8 cellular contexts compared by ENCODE assay signal in the genomic region with DNA sequence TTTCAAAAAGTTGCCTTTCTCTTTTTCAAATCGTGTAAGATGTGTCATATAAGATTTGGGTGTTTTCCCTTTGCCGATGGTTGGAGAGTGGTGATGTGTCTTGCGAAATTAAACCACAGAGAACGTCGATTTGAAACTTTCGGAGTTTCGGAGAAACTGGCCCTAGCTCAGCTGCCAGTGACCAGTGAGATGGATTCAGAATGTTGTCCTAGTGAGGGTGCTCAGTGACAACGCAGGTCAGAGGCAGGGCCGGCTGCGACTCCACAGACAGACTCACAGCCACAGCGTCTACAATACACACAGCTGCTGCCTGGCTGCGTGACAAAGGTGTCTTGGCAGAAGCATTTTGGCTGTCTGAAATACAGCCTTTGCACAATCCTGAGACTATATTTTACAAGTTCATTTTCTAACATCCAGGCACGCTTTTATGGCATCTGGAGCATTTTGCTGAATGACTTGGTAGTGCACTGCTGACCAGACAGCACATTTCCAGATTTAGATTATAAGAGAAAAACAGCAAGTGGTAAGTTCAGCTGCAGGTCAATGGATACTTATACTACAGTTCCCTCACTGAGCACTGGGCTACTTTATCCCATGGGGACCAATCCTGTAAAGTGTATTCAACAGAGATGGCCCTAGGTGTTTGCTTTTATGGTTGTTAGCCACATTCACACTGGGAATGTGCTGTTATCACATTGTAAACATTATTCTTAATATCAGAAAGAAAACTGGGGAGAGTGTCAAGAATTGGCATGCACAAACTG.
A peak's percentile ranks its signal among the peaks of the same experiment; 100 is the strongest.
DNase-seq lines count a peak whose midpoint lies in the region; ATAC-seq and TF ChIP-seq lines count a peak whose summit lies in the region.

No MANE protein-coding gene starts in this region.

- CTCF ChIA-PET in WTC11 (lab: Charles Lee), result no interaction called here

- no peak overlapping the region for H2BK5ac ChIP-seq in mesendoderm (ENCODE audit: low read length)

- peak overlapping the region; percentile 24; the same call in 1 of the 2 replicates for H3K27ac Mint-ChIP-seq in WTC11

- H3K9me3 Mint-ChIP-seq in WTC11, result peaks cover 12% of the 10 kb centered on the region

- no peaks in the 10 kb centered on the region for H3K27me3 ChIP-seq in mesendoderm (ENCODE audit: insufficient read depth, low read length, poor library complexity)

- no peak overlapping the region for H3K9ac ChIP-seq in mesendoderm (ENCODE audit: low read length)

- H4K5ac ChIP-seq in mesendoderm (ENCODE audit: low read length), result no peak overlapping the region

- H3K56ac ChIP-seq in mesendoderm (ENCODE audit: low read length), result no peak overlapping the region

- POLR2A ChIA-PET in WTC11 (lab: Charles Lee), result no interaction called here

- H2AK5ac ChIP-seq in mesendoderm (ENCODE audit: low read length), result no peak overlapping the region

- 0 out of 2 replicates have a peak, but pooled peaks cover 2% of the 10 kb centered on the region for H3K36me3 Mint-ChIP-seq in WTC11

- H3K4me3 Mint-ChIP-seq in WTC11, result no peak overlapping the region

- TF ChIP-seq CTCF in WTC11 (IDR thresholded peaks at IDR 0.05), result no peak
- TF ChIP-seq CTCF in GM13977 (IDR thresholded peaks at IDR 0.05; ENCODE audit: extremely low read depth, insufficient read depth, missing control alignments), result no peak

- peaks cover 17% of the 10 kb centered on the region for H3K4me1 Mint-ChIP-seq in WTC11

- H3K4ac ChIP-seq in mesendoderm (ENCODE audit: low read depth, low read length), result no peak overlapping the region

- no peak for TF ChIP-seq POLR2A in GM18505 (IDR thresholded peaks at IDR 0.05; ENCODE audit: borderline replicate concordance, extremely low read depth, insufficient read depth, insufficient read length)

- ATAC-seq in WTC11 (peak; percentile 60), GM18505 (IDR thresholded peaks at IDR 0.05; ENCODE audit: unreplicated experiment) (no peak)

- H3K27me3 Mint-ChIP-seq in WTC11 (ENCODE audit: low read depth), result no peaks in the 10 kb centered on the region

- no peaks in the 10 kb centered on the region for H3K79me2 ChIP-seq in mesendoderm (ENCODE audit: control insufficient read depth, insufficient read depth, low read length)

- H3K4me2 ChIP-seq in mesendoderm (ENCODE audit: low read length), result no peak overlapping the region

- no CpG with 5 or more reads among the region's 13 CpGs for WGBS in mesendoderm (ENCODE audit: extremely low coverage, insufficient coverage, low lambda C conversion rate)

- no peak overlapping the region for H3K4me3 ChIP-seq in mesendoderm (ENCODE audit: low read length)

- H2BK120ac ChIP-seq in mesendoderm (ENCODE audit: low read depth, low read length), result no peak overlapping the region

- H3K23ac ChIP-seq in mesendoderm (ENCODE audit: low read length), result no peak overlapping the region

- no peak overlapping the region for H3K27ac ChIP-seq in mesendoderm (ENCODE audit: low read depth, low read length)

- in situ Hi-C loops in GM13977 (cut with MboI; ENCODE audit: low pct_unique_long_range_greater_than_20kb, low sequenced_read_pairs, unreplicated experiment), result no loop called here

- H3K4me1 ChIP-seq in mesendoderm (ENCODE audit: control insufficient read depth, low read depth, low read length), result no peaks in the 10 kb centered on the region

- no peaks in the 10 kb centered on the region for H3K36me3 ChIP-seq in mesendoderm (ENCODE audit: control insufficient read depth, insufficient read depth, low read length)

- no peak overlapping the region for H2BK15ac ChIP-seq in mesendoderm (replicated peaks; ENCODE audit: low read depth)

- H3K18ac ChIP-seq in mesendoderm (ENCODE audit: low read length), result no peak overlapping the region

- no peaks in the 10 kb centered on the region for H3K79me1 ChIP-seq in mesendoderm (ENCODE audit: low read length)

- no peak overlapping the region for H4K8ac ChIP-seq in mesendoderm (ENCODE audit: low read depth, low read length)

- DNase-seq in Daoy (ENCODE audit: low read depth) (peak; percentile 37), LHCN-M2 (ENCODE audit: low read depth) (peak; percentile 82), WTC11 (ENCODE audit: low spot score) (peak; percentile 14), hepatic stellate cell (ENCODE audit: low spot score) (peak; percentile 37), superior temporal gyrus (ENCODE audit: extremely low spot score) (peak; percentile 38), mesendoderm (no peak), GM13977 (ENCODE audit: low spot score) (no peak)

TF ChIP-seq in WTC11, 78 proteins besides CTCF, POLR2A, EP300 and RAD21 (continues in another document):
- TF ChIP-seq, protein P1, sequence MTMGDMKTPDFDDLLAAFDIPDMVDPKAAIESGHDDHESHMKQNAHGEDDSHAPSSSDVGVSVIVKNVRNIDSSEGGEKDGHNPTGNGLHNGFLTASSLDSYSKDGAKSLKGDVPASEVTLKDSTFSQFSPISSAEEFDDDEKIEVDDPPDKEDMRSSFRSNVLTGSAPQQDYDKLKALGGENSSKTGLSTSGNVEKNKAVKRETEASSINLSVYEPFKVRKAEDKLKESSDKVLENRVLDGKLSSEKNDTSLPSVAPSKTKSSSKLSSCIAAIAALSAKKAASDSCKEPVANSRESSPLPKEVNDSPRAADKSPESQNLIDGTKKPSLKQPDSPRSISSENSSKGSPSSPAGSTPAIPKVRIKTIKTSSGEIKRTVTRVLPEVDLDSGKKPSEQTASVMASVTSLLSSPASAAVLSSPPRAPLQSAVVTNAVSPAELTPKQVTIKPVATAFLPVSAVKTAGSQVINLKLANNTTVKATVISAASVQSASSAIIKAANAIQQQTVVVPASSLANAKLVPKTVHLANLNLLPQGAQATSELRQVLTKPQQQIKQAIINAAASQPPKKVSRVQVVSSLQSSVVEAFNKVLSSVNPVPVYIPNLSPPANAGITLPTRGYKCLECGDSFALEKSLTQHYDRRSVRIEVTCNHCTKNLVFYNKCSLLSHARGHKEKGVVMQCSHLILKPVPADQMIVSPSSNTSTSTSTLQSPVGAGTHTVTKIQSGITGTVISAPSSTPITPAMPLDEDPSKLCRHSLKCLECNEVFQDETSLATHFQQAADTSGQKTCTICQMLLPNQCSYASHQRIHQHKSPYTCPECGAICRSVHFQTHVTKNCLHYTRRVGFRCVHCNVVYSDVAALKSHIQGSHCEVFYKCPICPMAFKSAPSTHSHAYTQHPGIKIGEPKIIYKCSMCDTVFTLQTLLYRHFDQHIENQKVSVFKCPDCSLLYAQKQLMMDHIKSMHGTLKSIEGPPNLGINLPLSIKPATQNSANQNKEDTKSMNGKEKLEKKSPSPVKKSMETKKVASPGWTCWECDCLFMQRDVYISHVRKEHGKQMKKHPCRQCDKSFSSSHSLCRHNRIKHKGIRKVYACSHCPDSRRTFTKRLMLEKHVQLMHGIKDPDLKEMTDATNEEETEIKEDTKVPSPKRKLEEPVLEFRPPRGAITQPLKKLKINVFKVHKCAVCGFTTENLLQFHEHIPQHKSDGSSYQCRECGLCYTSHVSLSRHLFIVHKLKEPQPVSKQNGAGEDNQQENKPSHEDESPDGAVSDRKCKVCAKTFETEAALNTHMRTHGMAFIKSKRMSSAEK (CRISPR knock-in tag; IDR thresholded peaks at IDR 0.05; ENCODE audit: borderline replicate concordance), result no peak
- TF ChIP-seq ATF1 (CRISPR knock-in tag; IDR thresholded peaks at IDR 0.05) (no peak), GABPB1 (CRISPR knock-in tag; IDR thresholded peaks at IDR 0.05) (no peak), TP53 (CRISPR knock-in tag; IDR thresholded peaks at IDR 0.05) (no peak), EMX1 (CRISPR knock-in tag; IDR thresholded peaks at IDR 0.05) (no peak), NR1H2 (CRISPR knock-in tag; IDR thresholded peaks at IDR 0.05) (no peak)
- TF ChIP-seq, protein P2, sequence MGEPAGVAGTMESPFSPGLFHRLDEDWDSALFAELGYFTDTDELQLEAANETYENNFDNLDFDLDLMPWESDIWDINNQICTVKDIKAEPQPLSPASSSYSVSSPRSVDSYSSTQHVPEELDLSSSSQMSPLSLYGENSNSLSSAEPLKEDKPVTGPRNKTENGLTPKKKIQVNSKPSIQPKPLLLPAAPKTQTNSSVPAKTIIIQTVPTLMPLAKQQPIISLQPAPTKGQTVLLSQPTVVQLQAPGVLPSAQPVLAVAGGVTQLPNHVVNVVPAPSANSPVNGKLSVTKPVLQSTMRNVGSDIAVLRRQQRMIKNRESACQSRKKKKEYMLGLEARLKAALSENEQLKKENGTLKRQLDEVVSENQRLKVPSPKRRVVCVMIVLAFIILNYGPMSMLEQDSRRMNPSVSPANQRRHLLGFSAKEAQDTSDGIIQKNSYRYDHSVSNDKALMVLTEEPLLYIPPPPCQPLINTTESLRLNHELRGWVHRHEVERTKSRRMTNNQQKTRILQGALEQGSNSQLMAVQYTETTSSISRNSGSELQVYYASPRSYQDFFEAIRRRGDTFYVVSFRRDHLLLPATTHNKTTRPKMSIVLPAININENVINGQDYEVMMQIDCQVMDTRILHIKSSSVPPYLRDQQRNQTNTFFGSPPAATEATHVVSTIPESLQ (CRISPR knock-in tag; IDR thresholded peaks at IDR 0.05), result no peak
- TF ChIP-seq, protein P3, sequence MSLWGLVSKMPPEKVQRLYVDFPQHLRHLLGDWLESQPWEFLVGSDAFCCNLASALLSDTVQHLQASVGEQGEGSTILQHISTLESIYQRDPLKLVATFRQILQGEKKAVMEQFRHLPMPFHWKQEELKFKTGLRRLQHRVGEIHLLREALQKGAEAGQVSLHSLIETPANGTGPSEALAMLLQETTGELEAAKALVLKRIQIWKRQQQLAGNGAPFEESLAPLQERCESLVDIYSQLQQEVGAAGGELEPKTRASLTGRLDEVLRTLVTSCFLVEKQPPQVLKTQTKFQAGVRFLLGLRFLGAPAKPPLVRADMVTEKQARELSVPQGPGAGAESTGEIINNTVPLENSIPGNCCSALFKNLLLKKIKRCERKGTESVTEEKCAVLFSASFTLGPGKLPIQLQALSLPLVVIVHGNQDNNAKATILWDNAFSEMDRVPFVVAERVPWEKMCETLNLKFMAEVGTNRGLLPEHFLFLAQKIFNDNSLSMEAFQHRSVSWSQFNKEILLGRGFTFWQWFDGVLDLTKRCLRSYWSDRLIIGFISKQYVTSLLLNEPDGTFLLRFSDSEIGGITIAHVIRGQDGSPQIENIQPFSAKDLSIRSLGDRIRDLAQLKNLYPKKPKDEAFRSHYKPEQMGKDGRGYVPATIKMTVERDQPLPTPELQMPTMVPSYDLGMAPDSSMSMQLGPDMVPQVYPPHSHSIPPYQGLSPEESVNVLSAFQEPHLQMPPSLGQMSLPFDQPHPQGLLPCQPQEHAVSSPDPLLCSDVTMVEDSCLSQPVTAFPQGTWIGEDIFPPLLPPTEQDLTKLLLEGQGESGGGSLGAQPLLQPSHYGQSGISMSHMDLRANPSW (CRISPR knock-in tag; conservative IDR thresholded peaks at IDR 0.05; ENCODE audit: low read depth), result no peak

Comparison
In these comparisons a context has a peak if more than half of its experiments do, and no peak if none do; other contexts are left out.
1. DNase-seq: peak in Daoy (single experiment), LHCN-M2 (single experiment), WTC11 (single experiment), hepatic stellate cell (single experiment) and superior temporal gyrus (single experiment); none in mesendoderm (single experiment) and GM13977 (single experiment).